ENCODE assay signal across 1 cellular context in the genomic region with DNA sequence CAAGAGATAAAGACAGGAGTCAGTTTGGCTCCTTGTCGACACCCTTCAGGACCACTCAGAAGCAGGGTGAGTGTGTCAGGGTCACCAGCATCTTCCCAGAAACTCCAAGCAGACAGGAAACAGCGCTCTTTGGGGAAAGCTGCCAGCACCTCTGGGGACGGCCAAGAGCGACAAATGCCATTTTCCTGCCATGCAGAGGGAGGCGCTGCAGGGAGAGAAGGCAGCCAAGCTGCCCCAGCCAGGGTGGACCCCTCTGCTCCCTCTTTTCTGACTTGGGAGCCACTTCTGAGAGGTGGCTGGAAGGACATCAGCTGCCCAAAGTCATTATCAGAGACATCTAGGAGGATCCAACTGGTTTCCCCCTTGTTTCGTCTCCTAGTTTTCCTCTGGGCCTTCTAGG.
TF ChIP-seq lines count a peak whose summit lies in the region.

No MANE protein-coding gene starts in this region.

TF ChIP-seq in SK-N-SH, 30 proteins besides CTCF, POLR2A, EP300 and RAD21 (continued from another document):
- TF ChIP-seq FOSL2 (IDR thresholded peaks at IDR 0.05; ENCODE audit: borderline replicate concordance, low read depth) = no peak
- TF ChIP-seq, protein P1, sequence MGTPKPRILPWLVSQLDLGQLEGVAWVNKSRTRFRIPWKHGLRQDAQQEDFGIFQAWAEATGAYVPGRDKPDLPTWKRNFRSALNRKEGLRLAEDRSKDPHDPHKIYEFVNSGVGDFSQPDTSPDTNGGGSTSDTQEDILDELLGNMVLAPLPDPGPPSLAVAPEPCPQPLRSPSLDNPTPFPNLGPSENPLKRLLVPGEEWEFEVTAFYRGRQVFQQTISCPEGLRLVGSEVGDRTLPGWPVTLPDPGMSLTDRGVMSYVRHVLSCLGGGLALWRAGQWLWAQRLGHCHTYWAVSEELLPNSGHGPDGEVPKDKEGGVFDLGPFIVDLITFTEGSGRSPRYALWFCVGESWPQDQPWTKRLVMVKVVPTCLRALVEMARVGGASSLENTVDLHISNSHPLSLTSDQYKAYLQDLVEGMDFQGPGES (IDR thresholded peaks at IDR 0.05; ENCODE audit: low read depth, low read length) = no peak
- TF ChIP-seq REST (IDR thresholded peaks at IDR 0.05; ENCODE audit: low read depth, low read length) = no peak
- no peak for TF ChIP-seq GABPA (IDR thresholded peaks at IDR 0.05; ENCODE audit: low read depth)
- no peak for TF ChIP-seq RFX5 (IDR thresholded peaks at IDR 0.05; ENCODE audit: low read length)
- no peak for TF ChIP-seq TEAD4 (IDR thresholded peaks at IDR 0.05; ENCODE audit: borderline replicate concordance, insufficient read depth)
- TF ChIP-seq, protein P2, sequence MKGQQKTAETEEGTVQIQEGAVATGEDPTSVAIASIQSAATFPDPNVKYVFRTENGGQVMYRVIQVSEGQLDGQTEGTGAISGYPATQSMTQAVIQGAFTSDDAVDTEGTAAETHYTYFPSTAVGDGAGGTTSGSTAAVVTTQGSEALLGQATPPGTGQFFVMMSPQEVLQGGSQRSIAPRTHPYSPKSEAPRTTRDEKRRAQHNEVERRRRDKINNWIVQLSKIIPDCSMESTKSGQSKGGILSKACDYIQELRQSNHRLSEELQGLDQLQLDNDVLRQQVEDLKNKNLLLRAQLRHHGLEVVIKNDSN (IDR thresholded peaks at IDR 0.05; ENCODE audit: borderline replicate concordance, low read depth) = no peak
- TF ChIP-seq RXRA (IDR thresholded peaks at IDR 0.05; ENCODE audit: borderline replicate concordance, low read depth) = no peak
- no peak for TF ChIP-seq FOXJ3 (CRISPR knock-in tag; IDR thresholded peaks at IDR 0.05)
- no peak for TF ChIP-seq SMC3 (IDR thresholded peaks at IDR 0.05; ENCODE audit: low read depth, low read length)
